In genomic region chr1:149888160-149888998, GRCh38 we compare ENCODE assay signal across 1 cellular context.
TF ChIP-seq lines count a peak whose summit lies in the region.

No MANE protein-coding gene starts in this region.

TF ChIP-seq in GM12878, 131 proteins besides CTCF, POLR2A, EP300 and RAD21 (continued from another document):
- no peak for TF ChIP-seq BCL3 (IDR thresholded peaks at IDR 0.05; ENCODE audit: borderline replicate concordance, insufficient read depth, low read depth, low read length, poor library complexity, severe bottlenecking)
- peak; percentile 33 for TF ChIP-seq MEF2B (IDR thresholded peaks at IDR 0.05; ENCODE audit: partially characterized antibody, poor library complexity, severe bottlenecking)
- TF ChIP-seq, protein P1, sequence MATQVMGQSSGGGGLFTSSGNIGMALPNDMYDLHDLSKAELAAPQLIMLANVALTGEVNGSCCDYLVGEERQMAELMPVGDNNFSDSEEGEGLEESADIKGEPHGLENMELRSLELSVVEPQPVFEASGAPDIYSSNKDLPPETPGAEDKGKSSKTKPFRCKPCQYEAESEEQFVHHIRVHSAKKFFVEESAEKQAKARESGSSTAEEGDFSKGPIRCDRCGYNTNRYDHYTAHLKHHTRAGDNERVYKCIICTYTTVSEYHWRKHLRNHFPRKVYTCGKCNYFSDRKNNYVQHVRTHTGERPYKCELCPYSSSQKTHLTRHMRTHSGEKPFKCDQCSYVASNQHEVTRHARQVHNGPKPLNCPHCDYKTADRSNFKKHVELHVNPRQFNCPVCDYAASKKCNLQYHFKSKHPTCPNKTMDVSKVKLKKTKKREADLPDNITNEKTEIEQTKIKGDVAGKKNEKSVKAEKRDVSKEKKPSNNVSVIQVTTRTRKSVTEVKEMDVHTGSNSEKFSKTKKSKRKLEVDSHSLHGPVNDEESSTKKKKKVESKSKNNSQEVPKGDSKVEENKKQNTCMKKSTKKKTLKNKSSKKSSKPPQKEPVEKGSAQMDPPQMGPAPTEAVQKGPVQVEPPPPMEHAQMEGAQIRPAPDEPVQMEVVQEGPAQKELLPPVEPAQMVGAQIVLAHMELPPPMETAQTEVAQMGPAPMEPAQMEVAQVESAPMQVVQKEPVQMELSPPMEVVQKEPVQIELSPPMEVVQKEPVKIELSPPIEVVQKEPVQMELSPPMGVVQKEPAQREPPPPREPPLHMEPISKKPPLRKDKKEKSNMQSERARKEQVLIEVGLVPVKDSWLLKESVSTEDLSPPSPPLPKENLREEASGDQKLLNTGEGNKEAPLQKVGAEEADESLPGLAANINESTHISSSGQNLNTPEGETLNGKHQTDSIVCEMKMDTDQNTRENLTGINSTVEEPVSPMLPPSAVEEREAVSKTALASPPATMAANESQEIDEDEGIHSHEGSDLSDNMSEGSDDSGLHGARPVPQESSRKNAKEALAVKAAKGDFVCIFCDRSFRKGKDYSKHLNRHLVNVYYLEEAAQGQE (IDR thresholded peaks at IDR 0.05; ENCODE audit: low read depth, low read length): 0 out of 2 replicates have a peak, but pooled peaks have one; percentile 14
- no peak; the same call in 1 of the 2 replicates for TF ChIP-seq MXI1 (IDR thresholded peaks at IDR 0.05; ENCODE audit: low read depth, low read length)
- no peak for TF ChIP-seq SIX5 (IDR thresholded peaks at IDR 0.05; ENCODE audit: low read depth, low read length, severe bottlenecking)
- TF ChIP-seq HDAC2 (IDR thresholded peaks at IDR 0.05): no peak
- no peak for TF ChIP-seq IRF5 (IDR thresholded peaks at IDR 0.05; ENCODE audit: borderline replicate concordance)
- no peak for TF ChIP-seq STAT3 (IDR thresholded peaks at IDR 0.05; ENCODE audit: low read depth, low read length)
- peak; percentile 22; the same call in 1 of the 2 replicates for TF ChIP-seq POLR2AphosphoS2 (IDR thresholded peaks at IDR 0.05; ENCODE audit: low read depth, low read length)
- no peak; the same call in 1 of the 2 replicates for TF ChIP-seq NFXL1 (IDR thresholded peaks at IDR 0.05; ENCODE audit: borderline replicate concordance)
- TF ChIP-seq NR2C2 (IDR thresholded peaks at IDR 0.05; ENCODE audit: borderline replicate concordance, control insufficient read depth, insufficient read length, low read depth): no peak
